ENCODE assay signal across 9 cellular contexts in genomic region chr10:22252286-22252800, GRCh38. TPM values are rescaled to one million over a fixed set of nuclear protein-coding genes. Genes with fewer than 3 reads are reported as not detected.
DNase-seq lines count a peak whose midpoint lies in the region; ATAC-seq, FAIRE-seq and TF ChIP-seq lines count a peak whose summit lies in the region.
"Had no signal": no experiment of that assay in that cellular context is flagged by ENCODE, and none has a peak within 500 bp of the region (broad histone marks: within the 10 kb centered on the region; RNA-seq: fewer than 3 reads in every experiment).

No MANE protein-coding gene starts in this region.

- H3K79me2 ChIP-seq in GM23248 (ENCODE audit: insufficient read depth): no peaks in the 10 kb centered on the region

- no peaks in the 10 kb centered on the region for H3K9me2 ChIP-seq in GM23248 (ENCODE audit: insufficient read depth)

- in situ Hi-C loops in GM23248 (cut with MboI): no loop called here

- H3K27me3 ChIP-seq in GM23248 (replicated peaks; ENCODE audit: insufficient read depth) (no peaks in the 10 kb centered on the region), pancreas (peaks cover 0 to 32% (median 7%) of the 10 kb centered on the region in 4 donors)

- FAIRE-seq in pancreas (lab: Jason Lieb, UNC): no peak

- H3K36me3 ChIP-seq in GM23248 (ENCODE audit: low read depth) (no peaks in the 10 kb centered on the region), pancreas (no peaks in the 10 kb centered on the region), urinary bladder (ENCODE audit: insufficient read depth) (no peaks in the 10 kb centered on the region)

- peak overlapping the region; percentile 91 for H2AFZ ChIP-seq in GM23248

- ATAC-seq in Right ventricle myocardium superior (ENCODE audit: poor library complexity) (peak; percentile 91), pancreas (peak; percentile 72 to 87 (median 84))

- intact Hi-C loops in Right ventricle myocardium superior (cut with DNase I) (loop anchor here (5.0 kb wide), 1 partner anchor 65 kb away; the partner anchor contains the start of gene COMMD3), pancreas (cut with DNase I) (no loop called here)

- peaks cover 12% of the 10 kb centered on the region for H3F3A ChIP-seq in GM23248 (ENCODE audit: insufficient read depth)

- peak overlapping the region; percentile 89 for H3K9ac ChIP-seq in GM23248

- H3K9me3 ChIP-seq in GM23248 (ENCODE audit: low read depth) (no peaks in the 10 kb centered on the region), pancreas (no peaks in the 10 kb centered on the region)

- H3K4me1 ChIP-seq in GM23248 (ENCODE audit: insufficient read depth) (peaks cover 8% of the 10 kb centered on the region), pancreas (no peaks in the 10 kb centered on the region), urinary bladder (ENCODE audit: insufficient read depth) (no peaks in the 10 kb centered on the region)

- H3K27ac ChIP-seq in GM23248 (peak overlapping the region; percentile 70), pancreas (peak overlapping the region; percentile 57 to 90 (median 90)), urinary bladder (ENCODE audit: low read depth) (peak overlapping the region; percentile 94)

- 1% methylated on average over 38 to 47 of the region's 48 CpGs for WGBS in GM23248 (ENCODE audit: low coverage in 1 of 2, low lambda C conversion rate in 2 of 2, missing lambda C conversion rate in 2 of 2), 2 experiments
- WGBS in pancreas, 2 donors: 0 to 2% methylated on average over 31 to 48 of the region's 48 CpGs
- under 1% methylated on average over 48 of the region's 48 CpGs for WGBS in urinary bladder

- H3K4me3 ChIP-seq in GM08714 (ENCODE audit: low read length) (peak overlapping the region; percentile 74), GM23248 (peak overlapping the region; percentile 75), pancreas (peak overlapping the region; percentile 26 to 62 (median 47)), urinary bladder (ENCODE audit: low read depth, low read length) (peak overlapping the region; percentile 78)

- TF ChIP-seq CTCF in pancreas (IDR thresholded peaks at IDR 0.05): no peak

- no peaks in the 10 kb centered on the region for H4K20me1 ChIP-seq in GM23248 (ENCODE audit: insufficient read depth)

- peak overlapping the region; percentile 90 for H3K4me2 ChIP-seq in GM23248 (ENCODE audit: unreplicated experiment)

- DNase-seq in GM23248: peak; percentile 70
- DNase-seq in NCI-H774 (lab: John Stamatoyannopoulos, UW): peak; percentile 44
- peak; percentile 79 for DNase-seq in activated naive CD4-positive, alpha-beta T cell treated with anti-CD3 and anti-CD28 coated beads, Interleukin-2, amount 50 U/mL, for 16 hours
- DNase-seq in Right ventricle myocardium superior: peak; percentile 78
- DNase-seq in pancreas: peak; percentile 37 to 76 (median 49)
- no peak for DNase-seq in NCI-H524 (lab: John Stamatoyannopoulos, UW)

RNA-seq across cellular contexts. Expression of gene EBLN1, which starts 34.5 kb away (rescaled TPM):
- total RNA-seq in GM23248 (2014; rRNA removed; shearing (Covaris generic)): not detected in 2 replicates
- polyA plus RNA-seq in GM23248 (2016; fragmentation: Nextera tagmentation; extraction: Ambion mirVana) (not detected in 2 replicates), pancreas (not detected), urinary bladder (not detected)
- total RNA-seq in Right ventricle myocardium superior (not detected), pancreas (not detected), urinary bladder (not detected)
- total RNA-seq: glomerular endothelial cell had no signal

Comparison
In these comparisons a context has a peak if more than half of its experiments do, and no peak if none do; other contexts are left out.
1. DNase-seq: peak in GM23248 (single experiment), NCI-H774 (single experiment), activated naive CD4-positive, alpha-beta T cell treated with anti-CD3 and anti-CD28 coated beads, Interleukin-2, amount 50 U/mL, for 16 hours (single experiment), Right ventricle myocardium superior (single experiment) and pancreas (6 of 6); none in NCI-H524 (0 of 2).
2. Peak in every context shown above with its lines, with median percentiles within 50 percentile points of each other: H3K4me3 ChIP-seq and H3K27ac ChIP-seq.